8 cellular contexts compared by ENCODE assay signal in genomic region chrX:101410461-101410860, GRCh38. TPM values are rescaled to one million over a fixed set of nuclear protein-coding genes. Genes with fewer than 3 reads are reported as not detected.
A peak's percentile ranks its signal among the peaks of the same experiment; 100 is the strongest.
DNase-seq lines count a peak whose midpoint lies in the region; ATAC-seq and TF ChIP-seq lines count a peak whose summit lies in the region.

No MANE protein-coding gene starts in this region.

- H3K9me3 ChIP-seq in CD4-positive, alpha-beta memory T cell (ENCODE audit: control insufficient read depth in 1 of 2, low read length in 2 of 2), result no peaks in the 10 kb centered on the region
- no peaks in the 10 kb centered on the region for H3K9me3 ChIP-seq in OCI-LY3 (ENCODE audit: insufficient read depth, low read length)
- no peaks in the 10 kb centered on the region for H3K9me3 ChIP-seq in duodenal mucosa (ENCODE audit: control insufficient read depth in 1 of 2, low read length in 2 of 2)

- TF ChIP-seq CTCF in OCI-LY3 (IDR thresholded peaks at IDR 0.05; ENCODE audit: low read depth, low read length) (no peak), nephron (IDR thresholded peaks at IDR 0.05; ENCODE audit: unreplicated experiment in 3 of 3) (no peak), GM20000 (IDR thresholded peaks at IDR 0.05; ENCODE audit: extremely low read depth, missing control alignments) (no peak)

- H3K4me2 ChIP-seq in OCI-LY3 (ENCODE audit: low read length), result 0 out of 2 replicates have a peak overlapping the region, but pooled peaks have one; percentile 7

- peaks cover 10 to 29% of the 10 kb centered on the region in 2 donors for H3K36me3 Mint-ChIP-seq in CD4-positive, alpha-beta memory T cell
- H3K36me3 Mint-ChIP-seq in nephron (ENCODE audit: low read depth), result peaks cover 15% of the 10 kb centered on the region

- no peaks in the 10 kb centered on the region for H3K27me3 ChIP-seq in CD4-positive, alpha-beta memory T cell (ENCODE audit: insufficient read depth, low read length)
- no peaks in the 10 kb centered on the region for H3K27me3 ChIP-seq in OCI-LY3 (ENCODE audit: low read depth, low read length)
- H3K27me3 ChIP-seq in duodenal mucosa (ENCODE audit: control insufficient read depth in 1 of 2, insufficient read depth in 2 of 2, low read length in 2 of 2), result no peaks in the 10 kb centered on the region

- no peak overlapping the region for H2AFZ ChIP-seq in OCI-LY3 (ENCODE audit: low read depth, low read length)

- no peaks in the 10 kb centered on the region for H3K27me3 Mint-ChIP-seq in CD4-positive, alpha-beta memory T cell
- no peaks in the 10 kb centered on the region for H3K27me3 Mint-ChIP-seq in nephron (ENCODE audit: low read depth)

- POLR2A ChIA-PET in CD4-positive, alpha-beta memory T cell (lab: Charles Lee; ENCODE audit: partially characterized antibody), result no interaction called here

- no peak overlapping the region for H3K9ac ChIP-seq in OCI-LY3 (ENCODE audit: low read length)
- no peak overlapping the region for H3K9ac ChIP-seq in duodenal mucosa (ENCODE audit: low read depth in 1 of 2, low read length in 2 of 2)

- peaks cover 12% of the 10 kb centered on the region for H3K36me3 ChIP-seq in CD4-positive, alpha-beta memory T cell (ENCODE audit: insufficient read depth, low read length)
- H3K36me3 ChIP-seq in OCI-LY3 (replicated peaks; ENCODE audit: low read depth, low read length) (peaks cover 22% of the 10 kb centered on the region), duodenal mucosa (ENCODE audit: control insufficient read depth in 1 of 2, insufficient read depth in 2 of 2, low read length in 2 of 2) (peaks cover 0 to 13% of the 10 kb centered on the region in 2 donors)

- no peak for ATAC-seq in HG03175 (IDR thresholded peaks at IDR 0.05; ENCODE audit: unreplicated experiment)

- peak overlapping the region; percentile 21 for H3K27ac ChIP-seq in CD4-positive, alpha-beta memory T cell (ENCODE audit: low read depth, low read length)
- H3K27ac ChIP-seq in OCI-LY3 (ENCODE audit: low read length) (no peak overlapping the region), duodenal mucosa (ENCODE audit: low read depth, low read length) (no peak overlapping the region)

- H3K79me2 ChIP-seq in OCI-LY3 (ENCODE audit: low read length), result peaks cover 74% of the 10 kb centered on the region

- peaks cover 25% of the 10 kb centered on the region; the same call in 1 of the 2 replicates for H4K20me1 ChIP-seq in OCI-LY3 (ENCODE audit: insufficient read depth, low read length)

- peak overlapping the region; percentile 38 to 89 (median 81) for H3K27ac Mint-ChIP-seq in CD4-positive, alpha-beta memory T cell
- peak overlapping the region in 1 of 3 experiments; percentile 18 for H3K27ac Mint-ChIP-seq in nephron

- CTCF ChIA-PET in CD4-positive, alpha-beta memory T cell (lab: Charles Lee; ENCODE audit: partially characterized antibody), result no interaction called here

- intact Hi-C loops in CD4-positive, alpha-beta memory T cell (cut with micrococcal nuclease), result loop anchor here (10.0 kb wide), 1 partner anchor 1244 kb away; the partner anchor contains the start of gene GPRASP1

- H3K4me3 Mint-ChIP-seq in CD4-positive, alpha-beta memory T cell, result peak overlapping the region; percentile 6 to 87 (median 62)
- peak overlapping the region; percentile 66 to 81 (median 78) for H3K4me3 Mint-ChIP-seq in nephron

- peaks cover 17 to 47% (median 29%) of the 10 kb centered on the region in 4 donors for H3K4me1 Mint-ChIP-seq in CD4-positive, alpha-beta memory T cell
- H3K4me1 Mint-ChIP-seq in nephron, result peaks cover 25% of the 10 kb centered on the region

- H3K4me3 ChIP-seq in CD4-positive, alpha-beta memory T cell (ENCODE audit: low read length in 2 of 2), result no peak overlapping the region
- H3K4me3 ChIP-seq in OCI-LY3 (ENCODE audit: low read length) (no peak overlapping the region), duodenal mucosa (ENCODE audit: low read depth in 1 of 2, low read length in 2 of 2) (peak overlapping the region; percentile 44 to 82)

- H3K9me3 Mint-ChIP-seq in CD4-positive, alpha-beta memory T cell, result peaks cover 0 to 4% (median 0%) of the 10 kb centered on the region in 8 donors
- H3K9me3 Mint-ChIP-seq in nephron, result peaks cover 10% of the 10 kb centered on the region

- no peak for DNase-seq in CD4-positive, alpha-beta memory T cell
- DNase-seq in GM20000 (ENCODE audit: low spot score), result no peak
- DNase-seq in AG20443 (ENCODE audit: low spot score), result no peak
- no peak for DNase-seq in activated CD4-positive, alpha-beta T cell treated with anti-CD3 and anti-CD28 coated beads, Interleukin-2, amount 50 U/mL, for 1 hour

- H3K4me1 ChIP-seq in CD4-positive, alpha-beta memory T cell (ENCODE audit: insufficient read depth, low read length), result peaks cover 36% of the 10 kb centered on the region
- H3K4me1 ChIP-seq in OCI-LY3 (ENCODE audit: low read length) (peaks cover 34% of the 10 kb centered on the region), duodenal mucosa (ENCODE audit: control insufficient read depth in 1 of 2, insufficient read depth in 2 of 2, low read length in 2 of 2) (peaks cover 11 to 13% of the 10 kb centered on the region in 2 donors)

RNA-seq across cellular contexts. Expression of gene HNRNPH2, which starts 2.4 kb away (rescaled TPM):
- total RNA-seq in CD4-positive, alpha-beta memory T cell, result 10 to 100 TPM; 40.1 to 40.9 TPM
- polyA plus RNA-seq in CD4-positive, alpha-beta memory T cell, result 100 to 1,000 TPM in 1 of 2 donors, 10 to 100 TPM in 1; 86.1 to 105 TPM

RNA-seq across cellular contexts. Expression of gene GLA, which starts 2.7 kb away (rescaled TPM):
- 10 to 100 TPM; 13.1 TPM for total RNA-seq in CD4-positive, alpha-beta memory T cell
- 10 to 100 TPM in 1 of 2 donors, 1 to 10 TPM in 1; 9.6 to 16.1 TPM for polyA plus RNA-seq in CD4-positive, alpha-beta memory T cell

RNA-seq across cellular contexts. Expression of gene RPL36A, which starts 19.6 kb away (rescaled TPM):
- 100 to 1,000 TPM; 380 to 428 TPM for total RNA-seq in CD4-positive, alpha-beta memory T cell
- polyA plus RNA-seq in CD4-positive, alpha-beta memory T cell, result 1,000 to 10,000 TPM; 2,296 to 2,724 TPM

RNA-seq across cellular contexts. Expression of gene BTK, which starts 24.5 kb away (rescaled TPM):
- total RNA-seq in CD4-positive, alpha-beta memory T cell, result 1 to 10 TPM; 1.6 to 1.9 TPM
- 1 to 10 TPM in 1 of 2 donors, not detected in 1; 1.1 TPM for polyA plus RNA-seq in CD4-positive, alpha-beta memory T cell

Comparison
In these comparisons a context has a peak if more than half of its experiments do, and no peak if none do; other contexts are left out.
1. H3K4me3 ChIP-seq: peak in duodenal mucosa (2 of 2); none in CD4-positive, alpha-beta memory T cell (0 of 2) and OCI-LY3 (single experiment).